ENCODE assay signal across 20 cellular contexts in the genomic region with DNA sequence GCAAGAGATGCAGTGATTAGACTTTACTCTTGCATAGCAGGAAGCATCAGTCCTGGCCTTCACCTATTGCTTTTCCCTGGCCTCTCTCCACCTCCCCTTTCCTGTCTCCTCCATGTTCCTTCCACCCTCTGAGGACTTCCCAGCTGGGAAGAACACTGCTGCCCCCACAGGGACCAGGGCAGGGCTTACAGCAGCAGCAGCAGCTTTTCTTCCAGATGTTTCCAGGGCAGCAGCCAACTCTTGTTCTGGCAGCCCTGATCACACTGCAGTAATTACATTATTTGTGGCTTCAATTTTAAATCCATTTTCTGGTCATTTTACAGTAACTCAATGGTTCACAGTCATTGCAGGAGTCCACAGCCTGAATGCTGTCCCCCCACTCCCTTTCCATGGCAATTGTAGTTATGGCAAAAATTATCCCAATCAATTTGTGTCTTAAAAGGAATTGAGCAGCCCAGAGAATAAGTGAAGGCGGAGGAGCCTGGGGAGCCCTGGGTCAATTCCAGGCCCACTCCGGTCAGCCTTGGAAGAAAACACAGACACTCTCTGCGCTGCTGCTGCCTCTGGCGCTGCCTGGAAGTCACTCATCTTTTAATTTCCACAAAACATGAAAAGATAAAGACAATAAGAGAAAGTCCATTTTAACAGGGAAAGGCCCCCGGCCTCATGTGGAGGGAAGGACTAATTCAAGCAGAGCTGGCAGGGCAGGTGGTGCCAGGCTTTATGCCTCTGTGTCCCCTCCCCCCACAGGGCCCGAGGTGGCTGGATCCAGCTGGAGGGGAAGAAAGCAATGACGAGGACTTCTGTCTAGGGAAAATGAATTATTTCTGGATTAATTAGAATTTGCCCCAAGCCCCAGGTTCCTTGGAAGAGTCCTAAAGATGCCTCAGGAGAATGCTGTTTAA.
DNase-seq lines count a peak whose midpoint lies in the region; ATAC-seq and TF ChIP-seq lines count a peak whose summit lies in the region.
"Had no signal": no experiment of that assay in that cellular context is flagged by ENCODE, and none has a peak within 500 bp of the region (broad histone marks: within the 10 kb centered on the region; RNA-seq: fewer than 3 reads in every experiment).

No MANE protein-coding gene starts in this region.

- ATAC-seq in HG03342 (IDR thresholded peaks at IDR 0.05; ENCODE audit: unreplicated experiment) = no peak
- ATAC-seq: activated T-helper 17 cell treated with anti-CD3 and anti-CD28 coated beads, Interleukin-2, amount 50 U/mL, for 72 hours; T-cell had no signal

- no peaks in the 10 kb centered on the region for H3K27me3 Mint-ChIP-seq in glutamatergic neuron (ENCODE audit: unreplicated experiment)

- H3K36me3 ChIP-seq in H7 (replicated peaks; ENCODE audit: control insufficient read depth, insufficient read depth, low read length) = no peaks in the 10 kb centered on the region
- peaks cover 86% of the 10 kb centered on the region for H3K36me3 ChIP-seq in WERI-Rb-1
- H3K36me3 ChIP-seq: pancreas had no signal

- DNase-seq in D341Med (ENCODE audit: low spot score) (peak; percentile 40), H7 (peak; percentile 66), glutamatergic neuron (no peak), mucosa of gallbladder (ENCODE audit: low spot score) (peak; percentile 7), WERI-Rb-1 (no peak), NCI-H2196 treated with DMSO at 0.1 percent for 48 hours (lab: John Stamatoyannopoulos, UW; ENCODE audit: unreplicated experiment) (no peak)
- DNase-seq: Calu3; effector CD4-positive, alpha-beta T cell; kidney glomerular epithelial cell; NCI-H187 treated with DMSO at 0.1 percent for 48 hours; NCI-H526 treated with DMSO at 0.1 percent for 48 hours; pancreas; stimulated activated CD4-positive, alpha-beta T cell treated with anti-CD3 and anti-CD28 coated beads, Interleukin-4, amount 100 ng/mL, for 4 hours; stimulated activated CD8-positive, alpha-beta memory T cell treated with anti-CD3 and anti-CD28 coated beads, Interleukin-4, amount 100 ng/mL, for 48 hours; T-cell had no signal

- peaks cover 7% of the 10 kb centered on the region for H3K9me3 Mint-ChIP-seq in glutamatergic neuron (ENCODE audit: unreplicated experiment)
- H3K9me3 Mint-ChIP-seq: activated T-helper 17 cell treated with anti-CD3 and anti-CD28 coated beads, Interleukin-2, amount 50 U/mL, for 72 hours; T-cell had no signal

- peak overlapping the region; percentile 27 for H3K4me3 Mint-ChIP-seq in glutamatergic neuron (ENCODE audit: unreplicated experiment)
- H3K4me3 Mint-ChIP-seq: activated T-helper 17 cell treated with anti-CD3 and anti-CD28 coated beads, Interleukin-2, amount 50 U/mL, for 72 hours; T-cell had no signal

- H3K4me1 Mint-ChIP-seq in glutamatergic neuron (ENCODE audit: low read depth, unreplicated experiment) = no peaks in the 10 kb centered on the region
- H3K4me1 Mint-ChIP-seq: activated T-helper 17 cell treated with anti-CD3 and anti-CD28 coated beads, Interleukin-2, amount 50 U/mL, for 72 hours; T-cell had no signal

- H3K27ac ChIP-seq in WERI-Rb-1 = no peak overlapping the region
- H3K27ac ChIP-seq: hepatocyte, pancreas, skin epidermis, VCaP had no signal

- H3K27ac Mint-ChIP-seq in glutamatergic neuron (ENCODE audit: unreplicated experiment) = no peak overlapping the region
- H3K27ac Mint-ChIP-seq: activated T-helper 17 cell treated with anti-CD3 and anti-CD28 coated beads, Interleukin-2, amount 50 U/mL, for 72 hours; T-cell had no signal

- H3K9me3 ChIP-seq in WERI-Rb-1 (ENCODE audit: severe bottlenecking) = no peaks in the 10 kb centered on the region
- H3K9me3 ChIP-seq: pancreas had no signal

- H3K27me3 ChIP-seq in H7 (ENCODE audit: control insufficient read depth, insufficient read depth, low read length) (no peaks in the 10 kb centered on the region), WERI-Rb-1 (ENCODE audit: insufficient read depth, low read depth, severe bottlenecking) (no peaks in the 10 kb centered on the region)
- H3K27me3 ChIP-seq: hepatocyte, pancreas had no signal

- H3K36me3 Mint-ChIP-seq in glutamatergic neuron (ENCODE audit: unreplicated experiment) = peaks cover 3% of the 10 kb centered on the region
- H3K36me3 Mint-ChIP-seq: T-cell had no signal

- TF ChIP-seq CTCF in glutamatergic neuron (IDR thresholded peaks at IDR 0.05; ENCODE audit: partially characterized antibody, unreplicated experiment) = no peak
- no peak for TF ChIP-seq CTCF in WERI-Rb-1 (IDR thresholded peaks at IDR 0.05; ENCODE audit: low read depth, low read length)

- H3K4me3 ChIP-seq in H7 (ENCODE audit: insufficient read depth, low read depth, low read length) (no peak overlapping the region), WERI-Rb-1 (ENCODE audit: low read depth, low read length) (no peak overlapping the region)
- H3K4me3 ChIP-seq: hepatocyte, pancreas, skin epidermis had no signal

Comparison
In these comparisons a context has a peak if more than half of its experiments do, and no peak if none do; other contexts are left out.
1. DNase-seq: peak in D341Med (single experiment), H7 (single experiment) and mucosa of gallbladder (single experiment); none in glutamatergic neuron (single experiment), WERI-Rb-1 (single experiment) and NCI-H2196 treated with DMSO at 0.1 percent for 48 hours (single experiment).